ENCODE assay signal across 26 cellular contexts in the genomic region with DNA sequence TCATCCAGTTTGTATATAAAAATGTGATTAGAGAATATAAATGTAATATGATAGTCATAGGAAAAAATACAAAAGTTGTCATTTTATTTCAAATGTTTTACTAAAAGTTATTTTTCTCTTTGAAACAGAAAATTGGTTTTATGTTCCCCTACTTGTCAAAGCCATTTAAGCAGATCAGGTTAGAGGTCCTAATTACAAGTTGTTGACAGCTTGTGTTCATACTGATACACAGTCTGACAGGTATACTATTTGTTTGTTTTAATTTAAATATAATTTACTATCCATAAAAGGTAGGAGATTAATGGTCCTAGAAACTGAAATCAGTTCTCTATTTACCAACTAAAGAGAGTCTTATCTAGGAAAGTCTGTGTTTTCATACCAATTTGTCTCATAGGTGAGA.
DNase-seq lines count a peak whose midpoint lies in the region; ATAC-seq, FAIRE-seq and TF ChIP-seq lines count a peak whose summit lies in the region.
"Had no signal": no experiment of that assay in that cellular context is flagged by ENCODE, and none has a peak within 500 bp of the region (broad histone marks: within the 10 kb centered on the region; RNA-seq: fewer than 3 reads in every experiment).

No MANE protein-coding gene starts in this region.

- H3K27me3 Mint-ChIP-seq in osteocyte (ENCODE audit: unreplicated experiment), result peaks cover 7% of the 10 kb centered on the region

- POLR2A ChIA-PET in HEK293 (lab: Yijun Ruan, JAX), result no interaction called here

- H3K4me1 ChIP-seq in HEK293 (ENCODE audit: control insufficient read depth, insufficient read depth, low read length), result peaks cover 10% of the 10 kb centered on the region; the same call in 1 of the 2 replicates
- H3K4me1 ChIP-seq: A549, BE2C, BLaER1 had no signal

- no peak for ATAC-seq in HG03175 (IDR thresholded peaks at IDR 0.05; ENCODE audit: unreplicated experiment)
- ATAC-seq: A549 had no signal

- no peak overlapping the region for H3K27ac Mint-ChIP-seq in osteocyte (ENCODE audit: unreplicated experiment)
- H3K27ac Mint-ChIP-seq: CD14-positive monocyte; CD4-positive, alpha-beta memory T cell; CD4-positive, CD25-positive, alpha-beta regulatory T cell; CD8-positive, alpha-beta memory T cell had no signal

- no peaks in the 10 kb centered on the region for H3K9me3 ChIP-seq in HEK293 (ENCODE audit: control insufficient read depth, insufficient read depth, low read depth, low read length)
- H3K9me3 ChIP-seq: A549, BE2C, BLaER1 had no signal

- CTCF ChIA-PET in HEK293 (lab: Yijun Ruan, JAX), result no interaction called here

- no peak overlapping the region for H3K27ac ChIP-seq in HEK293 (ENCODE audit: extremely low read depth, low read depth, low read length)
- H3K27ac ChIP-seq: 22Rv1, A549, BLaER1 had no signal

- no peaks in the 10 kb centered on the region for H3K36me3 ChIP-seq in HEK293 (ENCODE audit: control insufficient read depth in 2 of 2, insufficient read depth in 1 of 2, low read length in 2 of 2)
- H3K36me3 ChIP-seq: BE2C, BLaER1 had no signal

- no peaks in the 10 kb centered on the region for H3K4me1 Mint-ChIP-seq in osteocyte (ENCODE audit: unreplicated experiment)
- H3K4me1 Mint-ChIP-seq: CD14-positive monocyte; CD4-positive, alpha-beta memory T cell; CD4-positive, CD25-positive, alpha-beta regulatory T cell; CD8-positive, alpha-beta memory T cell had no signal

- no peak overlapping the region for H3K4me3 ChIP-seq in HEK293 (ENCODE audit: low read depth, low read length)
- H3K4me3 ChIP-seq: A549, BLaER1, GM12878 had no signal

- peak; percentile 8 for FAIRE-seq in frontal cortex (lab: Jason Lieb, UNC)
- FAIRE-seq: A549, GM12878, GM12892, GM18507 had no signal

- DNase-seq in NCI-H69 (lab: John Stamatoyannopoulos, UW) (peak; percentile 42), frontal cortex (ENCODE audit: low spot score in 2 of 2) (no peak), osteocyte (ENCODE audit: extremely low spot score, unreplicated experiment) (no peak), GM19240 (ENCODE audit: insufficient read length, low spot score) (no peak)
- DNase-seq: ACHN; BE2C; C1 segment of cervical spinal cord; CD4-positive, alpha-beta memory T cell; CD4-positive, CD25-positive, alpha-beta regulatory T cell; CD8-positive, alpha-beta memory T cell; COR-L47; DMS 273 treated with DMSO at 0.1 percent for 48 hours; DMS153; DMS53; DMS79; DND-41; GDM1 had no signal

- H3K9me3 Mint-ChIP-seq in osteocyte (ENCODE audit: unreplicated experiment), result no peaks in the 10 kb centered on the region
- H3K9me3 Mint-ChIP-seq: CD8-positive, alpha-beta memory T cell had no signal

- no peak overlapping the region for H3K4me3 Mint-ChIP-seq in osteocyte (ENCODE audit: unreplicated experiment)
- H3K4me3 Mint-ChIP-seq: CD14-positive monocyte; CD4-positive, alpha-beta memory T cell; CD4-positive, CD25-positive, alpha-beta regulatory T cell; CD8-positive, alpha-beta memory T cell had no signal

- TF ChIP-seq CTCF in HEK293 (tag by site-specific recombination; IDR thresholded peaks at IDR 0.05) (no peak), osteocyte (IDR thresholded peaks at IDR 0.05) (no peak)

- no peaks in the 10 kb centered on the region for H3K36me3 Mint-ChIP-seq in osteocyte (ENCODE audit: unreplicated experiment)
- H3K36me3 Mint-ChIP-seq: CD14-positive monocyte; CD4-positive, alpha-beta memory T cell; CD4-positive, CD25-positive, alpha-beta regulatory T cell; CD8-positive, alpha-beta memory T cell had no signal

TF ChIP-seq in HEK293, 187 proteins besides CTCF, POLR2A, EP300 and RAD21:
- TF ChIP-seq, protein P1, sequence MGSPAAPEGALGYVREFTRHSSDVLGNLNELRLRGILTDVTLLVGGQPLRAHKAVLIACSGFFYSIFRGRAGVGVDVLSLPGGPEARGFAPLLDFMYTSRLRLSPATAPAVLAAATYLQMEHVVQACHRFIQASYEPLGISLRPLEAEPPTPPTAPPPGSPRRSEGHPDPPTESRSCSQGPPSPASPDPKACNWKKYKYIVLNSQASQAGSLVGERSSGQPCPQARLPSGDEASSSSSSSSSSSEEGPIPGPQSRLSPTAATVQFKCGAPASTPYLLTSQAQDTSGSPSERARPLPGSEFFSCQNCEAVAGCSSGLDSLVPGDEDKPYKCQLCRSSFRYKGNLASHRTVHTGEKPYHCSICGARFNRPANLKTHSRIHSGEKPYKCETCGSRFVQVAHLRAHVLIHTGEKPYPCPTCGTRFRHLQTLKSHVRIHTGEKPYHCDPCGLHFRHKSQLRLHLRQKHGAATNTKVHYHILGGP (tag by site-specific recombination; IDR thresholded peaks at IDR 0.05), result peak; percentile 26; the same call in 1 of the 2 replicates
- TF ChIP-seq ZNF555 (tag by site-specific recombination; conservative IDR thresholded peaks at IDR 0.05) (no peak), OSR2 (tag by site-specific recombination; IDR thresholded peaks at IDR 0.05) (peak; percentile 15; the same call in 1 of the 2 replicates), ZNF366 (tag by site-specific recombination; conservative IDR thresholded peaks at IDR 0.05) (peak; percentile 51), ZNF776 (tag by site-specific recombination; IDR thresholded peaks at IDR 0.05; ENCODE audit: borderline replicate concordance) (no peak), HOXD13 (CRISPR knock-in tag; IDR thresholded peaks at IDR 0.05; ENCODE audit: borderline replicate concordance) (no peak), ZNF175 (tag by site-specific recombination; IDR thresholded peaks at IDR 0.05) (no peak), FEZF1 (tag by site-specific recombination; IDR thresholded peaks at IDR 0.05) (peak; percentile 28; the same call in 1 of the 2 replicates), GLIS1 (tag by site-specific recombination; IDR thresholded peaks at IDR 0.05) (no peak)
- TF ChIP-seq, protein P2, sequence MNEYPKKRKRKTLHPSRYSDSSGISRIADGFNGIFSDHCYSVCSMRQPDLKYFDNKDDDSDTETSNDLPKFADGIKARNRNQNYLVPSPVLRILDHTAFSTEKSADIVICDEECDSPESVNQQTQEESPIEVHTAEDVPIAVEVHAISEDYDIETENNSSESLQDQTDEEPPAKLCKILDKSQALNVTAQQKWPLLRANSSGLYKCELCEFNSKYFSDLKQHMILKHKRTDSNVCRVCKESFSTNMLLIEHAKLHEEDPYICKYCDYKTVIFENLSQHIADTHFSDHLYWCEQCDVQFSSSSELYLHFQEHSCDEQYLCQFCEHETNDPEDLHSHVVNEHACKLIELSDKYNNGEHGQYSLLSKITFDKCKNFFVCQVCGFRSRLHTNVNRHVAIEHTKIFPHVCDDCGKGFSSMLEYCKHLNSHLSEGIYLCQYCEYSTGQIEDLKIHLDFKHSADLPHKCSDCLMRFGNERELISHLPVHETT (tag by site-specific recombination; IDR thresholded peaks at IDR 0.05), result no peak
- TF ChIP-seq, protein P3, sequence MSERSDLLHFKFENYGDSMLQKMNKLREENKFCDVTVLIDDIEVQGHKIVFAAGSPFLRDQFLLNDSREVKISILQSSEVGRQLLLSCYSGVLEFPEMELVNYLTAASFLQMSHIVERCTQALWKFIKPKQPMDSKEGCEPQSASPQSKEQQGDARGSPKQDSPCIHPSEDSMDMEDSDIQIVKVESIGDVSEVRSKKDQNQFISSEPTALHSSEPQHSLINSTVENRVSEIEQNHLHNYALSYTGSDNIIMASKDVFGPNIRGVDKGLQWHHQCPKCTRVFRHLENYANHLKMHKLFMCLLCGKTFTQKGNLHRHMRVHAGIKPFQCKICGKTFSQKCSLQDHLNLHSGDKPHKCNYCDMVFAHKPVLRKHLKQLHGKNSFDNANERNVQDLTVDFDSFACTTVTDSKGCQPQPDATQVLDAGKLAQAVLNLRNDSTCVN (tag by site-specific recombination; optimal IDR thresholded peaks at IDR 0.05), result no peak
- TF ChIP-seq, protein P4, sequence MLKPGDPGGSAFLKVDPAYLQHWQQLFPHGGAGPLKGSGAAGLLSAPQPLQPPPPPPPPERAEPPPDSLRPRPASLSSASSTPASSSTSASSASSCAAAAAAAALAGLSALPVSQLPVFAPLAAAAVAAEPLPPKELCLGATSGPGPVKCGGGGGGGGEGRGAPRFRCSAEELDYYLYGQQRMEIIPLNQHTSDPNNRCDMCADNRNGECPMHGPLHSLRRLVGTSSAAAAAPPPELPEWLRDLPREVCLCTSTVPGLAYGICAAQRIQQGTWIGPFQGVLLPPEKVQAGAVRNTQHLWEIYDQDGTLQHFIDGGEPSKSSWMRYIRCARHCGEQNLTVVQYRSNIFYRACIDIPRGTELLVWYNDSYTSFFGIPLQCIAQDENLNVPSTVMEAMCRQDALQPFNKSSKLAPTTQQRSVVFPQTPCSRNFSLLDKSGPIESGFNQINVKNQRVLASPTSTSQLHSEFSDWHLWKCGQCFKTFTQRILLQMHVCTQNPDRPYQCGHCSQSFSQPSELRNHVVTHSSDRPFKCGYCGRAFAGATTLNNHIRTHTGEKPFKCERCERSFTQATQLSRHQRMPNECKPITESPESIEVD (tag by site-specific recombination; IDR thresholded peaks at IDR 0.05), result peak; percentile 20; the same call in 1 of the 2 replicates
- TF ChIP-seq, protein P5, sequence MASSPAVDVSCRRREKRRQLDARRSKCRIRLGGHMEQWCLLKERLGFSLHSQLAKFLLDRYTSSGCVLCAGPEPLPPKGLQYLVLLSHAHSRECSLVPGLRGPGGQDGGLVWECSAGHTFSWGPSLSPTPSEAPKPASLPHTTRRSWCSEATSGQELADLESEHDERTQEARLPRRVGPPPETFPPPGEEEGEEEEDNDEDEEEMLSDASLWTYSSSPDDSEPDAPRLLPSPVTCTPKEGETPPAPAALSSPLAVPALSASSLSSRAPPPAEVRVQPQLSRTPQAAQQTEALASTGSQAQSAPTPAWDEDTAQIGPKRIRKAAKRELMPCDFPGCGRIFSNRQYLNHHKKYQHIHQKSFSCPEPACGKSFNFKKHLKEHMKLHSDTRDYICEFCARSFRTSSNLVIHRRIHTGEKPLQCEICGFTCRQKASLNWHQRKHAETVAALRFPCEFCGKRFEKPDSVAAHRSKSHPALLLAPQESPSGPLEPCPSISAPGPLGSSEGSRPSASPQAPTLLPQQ (tag by site-specific recombination; IDR thresholded peaks at IDR 0.05), result no peak
